Comparison of ENCODE assay signal across 8 cellular contexts in the genomic region with DNA sequence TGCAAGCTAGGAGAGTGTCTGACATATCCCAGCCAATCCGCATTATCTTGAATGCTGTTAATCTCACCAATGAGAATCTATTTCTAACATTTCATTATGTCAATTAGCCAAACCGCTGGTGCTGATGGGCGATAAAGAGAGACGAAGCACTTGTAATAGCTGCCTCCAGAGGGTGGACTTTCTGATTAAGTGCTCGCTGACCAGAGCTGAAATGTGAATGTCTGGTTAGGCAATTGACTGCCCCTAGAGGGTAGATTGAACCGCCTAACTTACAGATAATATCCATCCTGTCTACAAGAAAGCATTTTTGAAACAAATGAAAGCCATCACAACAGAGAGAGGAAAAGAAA. TPM values are rescaled to one million over a fixed set of nuclear protein-coding genes. Genes with fewer than 3 reads are reported as not detected.
DNase-seq lines count a peak whose midpoint lies in the region; ATAC-seq lines count a peak whose summit lies in the region.

No MANE protein-coding gene starts in this region.

- DNase-seq in DMS79 treated with DMSO at 0.1 percent for 48 hours (lab: John Stamatoyannopoulos, UW) (peak; percentile 95), KG1 (lab: John Stamatoyannopoulos, UW) (peak; percentile 90), RPMI8226 (peak; percentile 64), cerebellum (ENCODE audit: low spot score) (peak; percentile 79), kidney tubule cell (ENCODE audit: low spot score) (peak; percentile 87)

- H3K4me1 ChIP-seq in subcutaneous abdominal adipose tissue (ENCODE audit: control insufficient read depth in 5 of 5, insufficient read depth in 5 of 5, low read length in 5 of 5), result peaks cover 3 to 31% (median 27%) of the 10 kb centered on the region in 5 donors

- peaks cover 0 to 11% (median 2%) of the 10 kb centered on the region in 5 donors for H3K27me3 ChIP-seq in subcutaneous abdominal adipose tissue (ENCODE audit: control insufficient read depth in 5 of 5, insufficient read depth in 4 of 5, low read length in 5 of 5)

- ATAC-seq in GM21381 (IDR thresholded peaks at IDR 0.05; ENCODE audit: unreplicated experiment) (peak; percentile 12), HG02763 (IDR thresholded peaks at IDR 0.05; ENCODE audit: unreplicated experiment) (no peak)

- peaks cover 4 to 29% (median 23%) of the 10 kb centered on the region in 5 donors for H3K36me3 ChIP-seq in subcutaneous abdominal adipose tissue (ENCODE audit: control insufficient read depth in 5 of 5, insufficient read depth in 5 of 5, low read length in 5 of 5)

- H3K27ac ChIP-seq in subcutaneous abdominal adipose tissue (ENCODE audit: low read depth, low read length), result peak overlapping the region; percentile 78

- H3K9ac ChIP-seq in subcutaneous abdominal adipose tissue (ENCODE audit: low read length in 5 of 5), result peak overlapping the region in 4 of 5 donors; percentile 92 to 96 (median 94)

- H3K4me3 ChIP-seq in subcutaneous abdominal adipose tissue (ENCODE audit: low read depth in 1 of 5, low read length in 5 of 5), result peak overlapping the region; percentile 94 to 99 (median 97)

- no peaks in the 10 kb centered on the region for H3K9me3 ChIP-seq in subcutaneous abdominal adipose tissue (ENCODE audit: control insufficient read depth in 5 of 5, low read length in 5 of 5)

RNA-seq across cellular contexts. Expression of a gene that starts 0.6 kb away (rescaled TPM):
- total RNA-seq in cerebellum, result 9.7 TPM

RNA-seq across cellular contexts. Expression of a gene that starts 10.1 kb away (rescaled TPM):
- total RNA-seq in cerebellum, result 1.6 TPM

RNA-seq across cellular contexts. Expression of a gene that starts 23.9 kb away (rescaled TPM):
- total RNA-seq in cerebellum, result 49.7 TPM

RNA-seq across cellular contexts. Expression of a gene that starts 51.8 kb away (rescaled TPM):
- total RNA-seq in cerebellum, result 4.6 TPM

RNA-seq across cellular contexts. Expression of a gene that starts 53.9 kb away (rescaled TPM):
- total RNA-seq in cerebellum, result 32.3 TPM
